Comparison of ENCODE assay signal across 28 cellular contexts in genomic region chr1:7493711-7494110, GRCh38.
DNase-seq lines count a peak whose midpoint lies in the region; ATAC-seq and TF ChIP-seq lines count a peak whose summit lies in the region.
"Had no signal": no experiment of that assay in that cellular context is flagged by ENCODE, and none has a peak within 500 bp of the region (broad histone marks: within the 10 kb centered on the region; RNA-seq: fewer than 3 reads in every experiment).

No MANE protein-coding gene starts in this region.

- intact Hi-C loops in testis (cut with DNase I; ENCODE audit: low total_unique reads), result no loop called here

- TF ChIP-seq CTCF in testis (IDR thresholded peaks at IDR 0.05), result no peak

- no peak overlapping the region for H3K4me3 ChIP-seq in testis
- H3K4me3 ChIP-seq: lower lobe of right lung, prostate gland, right lobe of liver, spleen, thoracic aorta had no signal

- H3K9me3 ChIP-seq in testis, result no peaks in the 10 kb centered on the region
- H3K9me3 ChIP-seq: lower lobe of right lung, prostate gland, right lobe of liver, spleen, thoracic aorta had no signal

- peaks cover 6% of the 10 kb centered on the region for H3K4me1 ChIP-seq in testis
- H3K4me1 ChIP-seq: prostate gland, right lobe of liver had no signal

- 68 to 72% methylated on average over 9 to 13 of the region's 13 CpGs for WGBS in testis, 2 donors

- DNase-seq in NCI-H345 (lab: John Stamatoyannopoulos, UW) (peak; percentile 62), NCI-H345 treated with DMSO at 0.1 percent for 48 hours (lab: John Stamatoyannopoulos, UW; ENCODE audit: unreplicated experiment) (no peak), COR-L47 (lab: John Stamatoyannopoulos, UW) (peak; percentile 75), NCI-H2227 treated with DMSO at 0.1 percent for 48 hours (lab: John Stamatoyannopoulos, UW) (peak; percentile 9), left kidney (ENCODE audit: low read depth, low spot score) (peak; percentile 79), testis (no peak)
- no peak for DNase-seq in stimulated activated CD4-positive, alpha-beta T cell treated with anti-CD3 and anti-CD28 coated beads, Interleukin-15, amount 100 ng/mL, for 24 hours
- DNase-seq: ACHN; activated CD4-positive, alpha-beta T cell treated with anti-CD3 and anti-CD28 coated beads for 4 hours; DMS53; KG1; kidney glomerular epithelial cell; lower lobe of right lung; midbrain; MM.1S; naive B cell; NCI-H1694; NCI-H446; nucleus accumbens; right lobe of liver; spleen; stimulated activated CD8-positive, alpha-beta memory T cell treated with anti-CD3 and anti-CD28 coated beads, Interleukin-4, amount 100 ng/mL, for 48 hours; T-helper 9 cell had no signal

- H3K27me3 ChIP-seq in testis, result no peaks in the 10 kb centered on the region
- H3K27me3 ChIP-seq: right lobe of liver had no signal

- no peaks in the 10 kb centered on the region for H3K36me3 ChIP-seq in testis (ENCODE audit: low read depth, missing control alignments)
- H3K36me3 ChIP-seq: lower lobe of right lung, prostate gland, right lobe of liver, spleen, thoracic aorta had no signal

- no peak for TF ChIP-seq POLR2A in testis (IDR thresholded peaks at IDR 0.05)

- no peak for ATAC-seq in HG03280 (IDR thresholded peaks at IDR 0.05; ENCODE audit: unreplicated experiment)
- ATAC-seq: lower lobe of right lung, right lobe of liver, Right ventricle myocardium inferior had no signal

- H3K27ac ChIP-seq in testis, result no peak overlapping the region
- H3K27ac ChIP-seq: HL-60, lower lobe of right lung, prostate gland, right lobe of liver, spleen, thoracic aorta had no signal

Comparison
In these comparisons a context has a peak if more than half of its experiments do, and no peak if none do; other contexts are left out.
1. DNase-seq: peak in NCI-H345 (single experiment), COR-L47 (single experiment), NCI-H2227 treated with DMSO at 0.1 percent for 48 hours (single experiment) and left kidney (single experiment); none in NCI-H345 treated with DMSO at 0.1 percent for 48 hours (single experiment), testis (single experiment) and stimulated activated CD4-positive, alpha-beta T cell treated with anti-CD3 and anti-CD28 coated beads, Interleukin-15, amount 100 ng/mL, for 24 hours (single experiment).